In genomic region chr4:151659631-151660030, GRCh38 we compare ENCODE assay signal across 16 cellular contexts.
DNase-seq lines count a peak whose midpoint lies in the region; ATAC-seq and TF ChIP-seq lines count a peak whose summit lies in the region.
"Had no signal": no experiment of that assay in that cellular context is flagged by ENCODE, and none has a peak within 500 bp of the region (broad histone marks: within the 10 kb centered on the region; RNA-seq: fewer than 3 reads in every experiment).

No MANE protein-coding gene starts in this region.

- H3K4me1 ChIP-seq in BLaER1 = peaks cover 12% of the 10 kb centered on the region
- peaks cover 33% of the 10 kb centered on the region for H3K4me1 ChIP-seq in Loucy (ENCODE audit: insufficient read depth, low read length, poor library complexity, severe bottlenecking)
- no peaks in the 10 kb centered on the region for H3K4me1 ChIP-seq in breast epithelium
- no peaks in the 10 kb centered on the region for H3K4me1 ChIP-seq in mucosa of descending colon (ENCODE audit: low read depth)
- H3K4me1 ChIP-seq: heart left ventricle, Peyer's patch had no signal

- peak overlapping the region; percentile 12; the same call in 1 of the 2 replicates for H2AFZ ChIP-seq in Loucy (ENCODE audit: low read length)

- no peak for TF ChIP-seq CTCF in Loucy (conservative IDR thresholded peaks at IDR 0.05; ENCODE audit: low read length)
- no peak for TF ChIP-seq CTCF in fibroblast of mammary gland (conservative IDR thresholded peaks at IDR 0.05; ENCODE audit: control insufficient read depth, insufficient read depth, low read depth, low read length)
- no peak for TF ChIP-seq CTCF in breast epithelium (IDR thresholded peaks at IDR 0.05)
- TF ChIP-seq CTCF in mucosa of descending colon (IDR thresholded peaks at IDR 0.05) = no peak

- TF ChIP-seq POLR2A in breast epithelium (IDR thresholded peaks at IDR 0.05) = no peak

- H3K9ac ChIP-seq in BLaER1 (no peak overlapping the region), Loucy (ENCODE audit: low read depth, low read length, poor library complexity, severe bottlenecking) (no peak overlapping the region)

- H3F3A ChIP-seq in Loucy (ENCODE audit: low read depth) = no peaks in the 10 kb centered on the region

- no peaks in the 10 kb centered on the region for H3K9me3 ChIP-seq in BLaER1
- no peaks in the 10 kb centered on the region for H3K9me3 ChIP-seq in Loucy (ENCODE audit: insufficient read depth, low read depth, low read length)
- no peaks in the 10 kb centered on the region for H3K9me3 ChIP-seq in breast epithelium
- no peaks in the 10 kb centered on the region for H3K9me3 ChIP-seq in mucosa of descending colon
- H3K9me3 ChIP-seq: heart left ventricle, Peyer's patch had no signal

- H3K27me3 ChIP-seq in BLaER1 = no peaks in the 10 kb centered on the region
- no peaks in the 10 kb centered on the region for H3K27me3 ChIP-seq in Loucy (ENCODE audit: insufficient read depth, low read length, poor library complexity, severe bottlenecking)
- no peaks in the 10 kb centered on the region for H3K27me3 ChIP-seq in breast epithelium
- H3K27me3 ChIP-seq: brain microvascular endothelial cell, heart left ventricle, Peyer's patch had no signal

- H3K36me3 ChIP-seq in BLaER1 (no peaks in the 10 kb centered on the region), Loucy (ENCODE audit: insufficient read depth, low read length) (no peaks in the 10 kb centered on the region), breast epithelium (no peaks in the 10 kb centered on the region), mucosa of descending colon (ENCODE audit: low read depth) (no peaks in the 10 kb centered on the region)
- H3K36me3 ChIP-seq: brain microvascular endothelial cell had no signal

- intact Hi-C loops in sciatic nerve (cut with DNase I) = no loop called here
- intact Hi-C loops in breast epithelium (cut with DNase I; ENCODE audit: low total_unique reads) = no loop called here
- intact Hi-C loops in mucosa of descending colon (cut with DNase I, micrococcal nuclease) = no loop called here

- H4K20me1 ChIP-seq in BLaER1 = no peaks in the 10 kb centered on the region
- no peaks in the 10 kb centered on the region for H4K20me1 ChIP-seq in Loucy (ENCODE audit: insufficient read depth, low read length, poor library complexity, severe bottlenecking)

- H3K4me3 ChIP-seq in BLaER1 = no peak overlapping the region
- peak overlapping the region; percentile 7 for H3K4me3 ChIP-seq in Loucy (ENCODE audit: low read length, poor library complexity, severe bottlenecking)
- H3K4me3 ChIP-seq in fibroblast of mammary gland (ENCODE audit: control insufficient read depth, low read depth, low read length) = no peak overlapping the region
- H3K4me3 ChIP-seq in breast epithelium = no peak overlapping the region
- no peak overlapping the region for H3K4me3 ChIP-seq in mucosa of descending colon
- H3K4me3 ChIP-seq: heart left ventricle, Peyer's patch had no signal

- H3K79me2 ChIP-seq in Loucy (ENCODE audit: insufficient read depth, low read length) = no peaks in the 10 kb centered on the region

- DNase-seq in fibroblast of mammary gland (ENCODE audit: low read depth) (peak; percentile 14), sciatic nerve (ENCODE audit: low spot score) (no peak), NCI-H146 treated with DMSO at 0.1 percent for 48 hours (lab: John Stamatoyannopoulos, UW; ENCODE audit: unreplicated experiment) (no peak), breast epithelium (ENCODE audit: low spot score in 2 of 2) (no peak), mucosa of descending colon (no peak)
- DNase-seq: brain microvascular endothelial cell; CD4-positive, alpha-beta T cell; GF-D8; HCEC 1CT; heart left ventricle; Peyer's patch; T-helper 9 cell had no signal

- ATAC-seq in sciatic nerve (peak; percentile 85), HG03025 (IDR thresholded peaks at IDR 0.05; ENCODE audit: low FRiP score, unreplicated experiment) (no peak), mucosa of descending colon (no peak)
- ATAC-seq: left colon had no signal

- H3K27ac ChIP-seq in BLaER1 (no peak overlapping the region), breast epithelium (no peak overlapping the region)
- H3K27ac ChIP-seq: brain microvascular endothelial cell had no signal

- H3K9me2 ChIP-seq in Loucy (replicated peaks; ENCODE audit: low read depth, low read length) = no peaks in the 10 kb centered on the region

- peak overlapping the region; percentile 37 for H3K4me2 ChIP-seq in BLaER1
- H3K4me2 ChIP-seq in Loucy (ENCODE audit: low read depth, low read length, poor library complexity, severe bottlenecking) = peak overlapping the region; percentile 42
